ENCODE assay signal across 25 cellular contexts in genomic region chr5:137845472-137845871, GRCh38. TPM values are rescaled to one million over a fixed set of nuclear protein-coding genes. Genes with fewer than 3 reads are reported as not detected.
DNase-seq lines count a peak whose midpoint lies in the region; ATAC-seq and TF ChIP-seq lines count a peak whose summit lies in the region.
"Had no signal": no experiment of that assay in that cellular context is flagged by ENCODE, and none has a peak within 500 bp of the region (broad histone marks: within the 10 kb centered on the region; RNA-seq: fewer than 3 reads in every experiment).

No MANE protein-coding gene starts in this region.

- H3K9me3 ChIP-seq in right atrium auricular region = no peaks in the 10 kb centered on the region
- H3K9me3 ChIP-seq in testis = no peaks in the 10 kb centered on the region
- H3K9me3 ChIP-seq: Caco-2 had no signal

- H3K36me3 Mint-ChIP-seq in nephron (ENCODE audit: low read depth) = no peaks in the 10 kb centered on the region

- no peak overlapping the region for H3K4me3 ChIP-seq in right atrium auricular region
- no peak overlapping the region for H3K4me3 ChIP-seq in testis
- H3K4me3 ChIP-seq: GM12878 had no signal

- H3K27me3 Mint-ChIP-seq in nephron (ENCODE audit: low read depth) = no peaks in the 10 kb centered on the region
- H3K27me3 Mint-ChIP-seq: CD4-positive, alpha-beta T cell had no signal

- no peaks in the 10 kb centered on the region for H3K9me3 Mint-ChIP-seq in nephron
- H3K9me3 Mint-ChIP-seq: CD4-positive, alpha-beta T cell; HFFc6 had no signal

- H3K27ac Mint-ChIP-seq in nephron = peak overlapping the region in 2 of 3 experiments; percentile 42 to 51
- H3K27ac Mint-ChIP-seq: CD4-positive, alpha-beta T cell; HFFc6 had no signal

- H3K27ac ChIP-seq in right atrium auricular region = peak overlapping the region; percentile 37 to 82
- no peak overlapping the region for H3K27ac ChIP-seq in testis
- H3K27ac ChIP-seq: KMS-11 had no signal

- no peak for TF ChIP-seq POLR2A in testis (IDR thresholded peaks at IDR 0.05)

- TF ChIP-seq CTCF in right atrium auricular region (IDR thresholded peaks at IDR 0.05) (no peak), nephron (IDR thresholded peaks at IDR 0.05; ENCODE audit: unreplicated experiment in 3 of 3) (no peak), testis (IDR thresholded peaks at IDR 0.05) (no peak)

- H3K4me1 Mint-ChIP-seq in nephron = peaks cover 49% of the 10 kb centered on the region

- ATAC-seq in Right ventricle myocardium inferior (no peak), HG03280 (IDR thresholded peaks at IDR 0.05; ENCODE audit: unreplicated experiment) (no peak)
- ATAC-seq: GM12878, PC-3 had no signal

- H3K4me1 ChIP-seq in right atrium auricular region (peaks cover 0 to 10% of the 10 kb centered on the region in 2 donors), testis (no peaks in the 10 kb centered on the region)
- H3K4me1 ChIP-seq: Caco-2 had no signal

- DNase-seq in right atrium auricular region (ENCODE audit: low spot score) = no peak
- DNase-seq in Right ventricle myocardium inferior (ENCODE audit: missing footprints) = no peak
- DNase-seq in SK-N-DZ (ENCODE audit: low spot score) = peak; percentile 57
- DNase-seq in testis = no peak
- no peak for DNase-seq in HuH-7.5 (ENCODE audit: low spot score)
- DNase-seq: Caco-2; CD4-positive, alpha-beta T cell; DMS53; EL; H7; HFFc6; NCI-H1048; NCI-H1436; NCI-H2029 treated with DMSO at 0.1 percent for 48 hours; NCI-H510A; PC-3; RPMI8226; SIG-M5 had no signal

- H3K27me3 ChIP-seq in right atrium auricular region = no peaks in the 10 kb centered on the region
- H3K27me3 ChIP-seq in testis = no peaks in the 10 kb centered on the region

- intact Hi-C loops in Right ventricle myocardium inferior (cut with DNase I) (no loop called here), testis (cut with DNase I; ENCODE audit: low total_unique reads) (no loop called here)

- H3K36me3 ChIP-seq in right atrium auricular region (no peaks in the 10 kb centered on the region), testis (ENCODE audit: low read depth, missing control alignments) (no peaks in the 10 kb centered on the region)

- peak overlapping the region in 1 of 3 experiments; percentile 10 for H3K4me3 Mint-ChIP-seq in nephron
- H3K4me3 Mint-ChIP-seq: CD4-positive, alpha-beta T cell; HFFc6 had no signal

RNA-seq across cellular contexts. Expression of gene MYOT, which starts 22.2 kb away (rescaled TPM):
- total RNA-seq in right atrium auricular region (10 to 100 TPM; 29.7 to 55.4 TPM), Right ventricle myocardium inferior (22.4 TPM), testis (under 1 TPM; 0.43 to 0.79 TPM)
- not detected in 2 replicates for polyA plus RNA-seq in SK-N-DZ (2014; cell fraction: cytosol; rRNA removed)
- 0.74 TPM in 1 of 2 replicates, not detected in the other for polyA plus RNA-seq in SK-N-DZ (2014; cell fraction: nucleus; rRNA removed)
- 7.2 TPM for polyA plus RNA-seq in testis (ENCODE audit: insufficient read depth, low read depth, low replicate concordance)
- total RNA-seq: Caco-2; CD4-positive, alpha-beta T cell; GM12878; H7; HFFc6; HT-29; MCF 10A; PC-3 had no signal
- polyA plus RNA-seq: BJ had no signal

RNA-seq across cellular contexts. Expression of gene PKD2L2, which starts 43.8 kb away (rescaled TPM):
- not detected for total RNA-seq in right atrium auricular region
- total RNA-seq in Right ventricle myocardium inferior = 0.81 TPM
- not detected in 2 replicates for polyA plus RNA-seq in SK-N-DZ (2014; cell fraction: cytosol; rRNA removed)
- not detected in 2 replicates for polyA plus RNA-seq in SK-N-DZ (2014; cell fraction: nucleus; rRNA removed)
- 1 to 10 TPM; 2.0 to 7.4 TPM for total RNA-seq in testis
- 23.4 TPM for polyA plus RNA-seq in testis (ENCODE audit: insufficient read depth, low read depth, low replicate concordance)
- total RNA-seq: Caco-2; CD4-positive, alpha-beta T cell; H7; HFFc6; HT-29; MCF 10A; PC-3 had no signal
- polyA plus RNA-seq: BJ had no signal

Comparison
In these comparisons a context has a peak if more than half of its experiments do, and no peak if none do; other contexts are left out.
1. H3K27ac ChIP-seq: peak in right atrium auricular region (2 of 2); none in testis (0 of 2).
2. RNA of gene MYOT, which starts 22.2 kb away (total RNA-seq): 29.7 to 55.4 TPM in right atrium auricular region and 22.4 TPM in Right ventricle myocardium inferior (single experiment); 0.43 to 0.79 TPM in testis; every median in the first group is over 10 times any median in the second.